In genomic region chr4:152640058-152640921, GRCh38 we compare ENCODE assay signal across 8 cellular contexts.
DNase-seq lines count a peak whose midpoint lies in the region; ATAC-seq, FAIRE-seq and TF ChIP-seq lines count a peak whose summit lies in the region.

No MANE protein-coding gene starts in this region.

- peaks cover 26% of the 10 kb centered on the region for H3K4me1 Mint-ChIP-seq in nephron progenitor cell

- H3K27me3 Mint-ChIP-seq in nephron progenitor cell (ENCODE audit: low read depth, poor library complexity), result no peaks in the 10 kb centered on the region

- H3K36me3 ChIP-seq in GM06990 (ENCODE audit: control insufficient read depth, insufficient read depth, low read length) (no peaks in the 10 kb centered on the region), endocrine pancreas (ENCODE audit: control insufficient read depth, insufficient read depth, low read length) (no peaks in the 10 kb centered on the region)

- no peaks in the 10 kb centered on the region for H3K4me1 ChIP-seq in endocrine pancreas (ENCODE audit: control insufficient read depth, insufficient read depth, low read length)

- H3K27ac ChIP-seq in substantia nigra (ENCODE audit: low read depth, low read length, poor library complexity, severe bottlenecking), result no peak overlapping the region

- ATAC-seq in HG02852 (IDR thresholded peaks at IDR 0.05; ENCODE audit: unreplicated experiment), result no peak
- ATAC-seq in HG02610 (IDR thresholded peaks at IDR 0.05; ENCODE audit: unreplicated experiment), result no peak

- DNase-seq in GM06990 (ENCODE audit: extremely low read depth, insufficient read length) (no peak), NCI-H774 (lab: John Stamatoyannopoulos, UW) (peak; percentile 27), nephron progenitor cell (no peak), substantia nigra (lab: John Stamatoyannopoulos, UW) (no peak)

- no peak overlapping the region for H3K9ac ChIP-seq in endocrine pancreas (ENCODE audit: control insufficient read depth, insufficient read depth, low read length)

- no peaks in the 10 kb centered on the region for H3K27me3 ChIP-seq in GM06990 (replicated peaks; ENCODE audit: control insufficient read depth, insufficient read depth, low read length)
- no peaks in the 10 kb centered on the region for H3K27me3 ChIP-seq in endocrine pancreas (ENCODE audit: control insufficient read depth, insufficient read depth, low read length)

- no peak overlapping the region for H3K4me3 ChIP-seq in GM06990 (replicated peaks; ENCODE audit: low read depth, low read length)
- peak overlapping the region; percentile 0 for H3K4me3 ChIP-seq in endocrine pancreas (ENCODE audit: control insufficient read depth, insufficient read depth, low read length)

- H3K36me3 Mint-ChIP-seq in nephron progenitor cell (ENCODE audit: low read depth), result no peaks in the 10 kb centered on the region

- peak; percentile 40 for TF ChIP-seq CTCF in GM06990 (IDR thresholded peaks at IDR 0.05; ENCODE audit: insufficient read depth, low read length, poor library complexity, severe bottlenecking)
- TF ChIP-seq CTCF in nephron progenitor cell (IDR thresholded peaks at IDR 0.05), result peak; percentile 62

- H3K9me3 Mint-ChIP-seq in nephron progenitor cell, result no peaks in the 10 kb centered on the region

- no peak overlapping the region for H3K27ac Mint-ChIP-seq in nephron progenitor cell

- no peaks in the 10 kb centered on the region for H3K9me3 ChIP-seq in endocrine pancreas (ENCODE audit: control insufficient read depth, low read length)

- no peak overlapping the region for H3K4me3 Mint-ChIP-seq in nephron progenitor cell

- FAIRE-seq in A204.1 (lab: Jason Lieb, UNC), result peak; percentile 95
